18 cellular contexts compared by ENCODE assay signal in the genomic region with DNA sequence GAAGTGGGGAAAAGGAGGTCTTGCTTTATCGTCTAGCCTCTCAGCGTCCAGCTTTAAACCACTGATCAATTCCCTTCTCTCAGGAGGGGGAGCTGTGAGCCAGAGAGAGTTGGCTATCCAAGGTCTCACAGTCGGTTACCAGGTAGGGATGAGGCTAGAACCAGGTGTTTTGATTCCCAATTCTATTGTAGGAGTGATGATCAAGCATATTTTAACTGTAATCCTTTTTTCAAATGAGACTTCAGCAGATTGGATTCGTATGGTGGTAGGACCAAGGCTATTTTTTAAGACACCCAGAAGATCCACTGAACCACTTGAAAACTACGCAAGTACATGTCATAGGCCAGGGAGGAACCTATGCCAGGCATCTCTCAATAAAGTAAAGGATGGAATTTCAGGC. TPM values are rescaled to one million over a fixed set of nuclear protein-coding genes. Genes with fewer than 3 reads are reported as not detected.
DNase-seq lines count a peak whose midpoint lies in the region; ATAC-seq, FAIRE-seq and TF ChIP-seq lines count a peak whose summit lies in the region.
"Had no signal": no experiment of that assay in that cellular context is flagged by ENCODE, and none has a peak within 500 bp of the region (broad histone marks: within the 10 kb centered on the region; RNA-seq: fewer than 3 reads in every experiment).

No MANE protein-coding gene starts in this region.

- intact Hi-C loops in K562 (cut with micrococcal nuclease): no loop called here
- intact Hi-C loops in sigmoid colon (cut with DNase I): no loop called here
- intact Hi-C loops in natural killer cell (cut with micrococcal nuclease): no loop called here

- H2AFZ ChIP-seq in K562 (ENCODE audit: low read depth, low read length): no peak overlapping the region
- H2AFZ ChIP-seq: GM23248 had no signal

- H3K9ac ChIP-seq in K562 (ENCODE audit: insufficient read depth in 1 of 2, low read depth in 2 of 2, low read length in 2 of 2): no peak overlapping the region
- H3K9ac ChIP-seq: GM23248 had no signal

- no TSS peak for BruUV-seq in K562 (replicated peaks; lab: Mats Ljungman, UMichigan)

- no peak for DNase-seq in A549 (ENCODE audit: low read depth in 1 of 2, low spot score in 1 of 2)
- DNase-seq in K562 (ENCODE audit: extremely low read depth in 1 of 4, low spot score in 3 of 4): no peak
- DNase-seq in sigmoid colon: no peak
- DNase-seq in natural killer cell: no peak
- no peak for DNase-seq in D341Med (ENCODE audit: low spot score)
- DNase-seq in NCI-H345 (lab: John Stamatoyannopoulos, UW): no peak
- DNase-seq in stimulated activated effector memory CD8-positive, alpha-beta T cell treated with anti-CD3 and anti-CD28 coated beads, Interleukin-12 subunit alpha, Interleukin-12 subunit beta, amount 100 ng/mL, for 72 hours (ENCODE audit: low spot score in 2 of 2): no peak
- DNase-seq: C1 segment of cervical spinal cord; Calu3; CD4-positive, alpha-beta T cell; DMS79; GM23248 had no signal

- no peaks in the 10 kb centered on the region for H3K9me1 ChIP-seq in K562 (ENCODE audit: control insufficient read depth, insufficient read depth, low read length)

- H3K27me3 Mint-ChIP-seq in natural killer cell (ENCODE audit: low read depth in 2 of 2): no peaks in the 10 kb centered on the region
- H3K27me3 Mint-ChIP-seq: CD4-positive, alpha-beta T cell had no signal

- in situ Hi-C loops in K562 (cut with MboI): no loop called here

- H3K9me3 Mint-ChIP-seq in natural killer cell: no peaks in the 10 kb centered on the region
- no peaks in the 10 kb centered on the region for H3K9me3 Mint-ChIP-seq in stimulated activated effector memory CD8-positive, alpha-beta T cell treated with anti-CD3 and anti-CD28 coated beads, Interleukin-12 subunit alpha, Interleukin-12 subunit beta, amount 100 ng/mL, for 72 hours
- H3K9me3 Mint-ChIP-seq: CD4-positive, alpha-beta T cell had no signal

- no peaks in the 10 kb centered on the region for H4K20me1 ChIP-seq in K562 (replicated peaks; ENCODE audit: control insufficient read depth, insufficient read depth, low read length)

- no peaks in the 10 kb centered on the region for H3K4me1 ChIP-seq in A549
- peaks cover 0 to 2% of the 10 kb centered on the region in 2 experiments; a peak in 1 of 5 replicates for H3K4me1 ChIP-seq in K562 (replicated peaks in 1 of 2; ENCODE audit: control insufficient read depth in 2 of 2, insufficient read depth in 2 of 2, low read length in 2 of 2)
- H3K4me1 ChIP-seq in sigmoid colon: peaks cover 0 to 52% (median 43%) of the 10 kb centered on the region in 4 donors

- WGBS in A549 (ENCODE audit: missing lambda C conversion rate): 90% methylated on average over 5 of the region's 5 CpGs
- WGBS in K562 (ENCODE audit: insufficient coverage, low coverage, missing lambda C conversion rate): 77% methylated on average over 5 of the region's 5 CpGs
- whole genome bisulfite sequencing in sigmoid colon, 2 donors: 74 to 83% methylated on average over 5 of the region's 5 CpGs

- CTCF ChIA-PET in A549 (lab: Yijun Ruan, JAX): no interaction called here
- CTCF ChIA-PET in K562 (lab: Yijun Ruan, JAX; ENCODE audit: low intra/inter-chr PET ratio): no interaction called here

- no peaks in the 10 kb centered on the region for H3K36me3 Mint-ChIP-seq in natural killer cell
- no peaks in the 10 kb centered on the region for H3K36me3 Mint-ChIP-seq in stimulated activated effector memory CD8-positive, alpha-beta T cell treated with anti-CD3 and anti-CD28 coated beads, Interleukin-12 subunit alpha, Interleukin-12 subunit beta, amount 100 ng/mL, for 72 hours

- H3K27ac ChIP-seq in 22Rv1: peak overlapping the region; percentile 93
- H3K27ac ChIP-seq in A549: no peak overlapping the region
- H3K27ac ChIP-seq in K562 (ENCODE audit: extremely low read depth, low read depth, low read length): no peak overlapping the region
- H3K27ac ChIP-seq in sigmoid colon: peak overlapping the region; percentile 78 to 85 (median 83)
- H3K27ac ChIP-seq: GM23248 had no signal

- no peak overlapping the region for H3K4me3 ChIP-seq in A549
- no peak overlapping the region for H3K4me3 ChIP-seq in K562
- no peak overlapping the region for H3K4me3 ChIP-seq in sigmoid colon
- H3K4me3 ChIP-seq: GM12878, GM23248 had no signal

- no peaks in the 10 kb centered on the region for H3K9me3 ChIP-seq in A549
- H3K9me3 ChIP-seq in K562 (replicated peaks; ENCODE audit: control insufficient read depth, insufficient read depth, low read depth, low read length): no peaks in the 10 kb centered on the region
- no peaks in the 10 kb centered on the region for H3K9me3 ChIP-seq in sigmoid colon

- no peak overlapping the region for H3K4me2 ChIP-seq in A549
- H3K4me2 ChIP-seq in K562 (ENCODE audit: insufficient read depth, low read length): no peak overlapping the region

- H3K27me3 ChIP-seq in K562 (ENCODE audit: control insufficient read depth in 2 of 2, insufficient read depth in 2 of 2, low read length in 2 of 2): no peaks in the 10 kb centered on the region
- H3K27me3 ChIP-seq in sigmoid colon: no peaks in the 10 kb centered on the region

- no peaks in the 10 kb centered on the region for H3K4me1 Mint-ChIP-seq in natural killer cell
- H3K4me1 Mint-ChIP-seq in stimulated activated effector memory CD8-positive, alpha-beta T cell treated with anti-CD3 and anti-CD28 coated beads, Interleukin-12 subunit alpha, Interleukin-12 subunit beta, amount 100 ng/mL, for 72 hours: no peaks in the 10 kb centered on the region

- H3K27ac Mint-ChIP-seq in natural killer cell: no peak overlapping the region
- no peak overlapping the region for H3K27ac Mint-ChIP-seq in stimulated activated effector memory CD8-positive, alpha-beta T cell treated with anti-CD3 and anti-CD28 coated beads, Interleukin-12 subunit alpha, Interleukin-12 subunit beta, amount 100 ng/mL, for 72 hours
- H3K27ac Mint-ChIP-seq: CD4-positive, alpha-beta T cell had no signal

- ATAC-seq in A549: no peak
- ATAC-seq in K562: no peak
- ATAC-seq in natural killer cell: no peak
- ATAC-seq in stimulated activated effector memory CD8-positive, alpha-beta T cell treated with anti-CD3 and anti-CD28 coated beads, Interleukin-12 subunit alpha, Interleukin-12 subunit beta, amount 100 ng/mL, for 72 hours: no peak
- ATAC-seq: GM12878, HCT116 had no signal

- TF ChIP-seq CTCF in 22Rv1 (IDR thresholded peaks at IDR 0.05) (no peak; the same call in 1 of the 2 replicates), A549 (IDR thresholded peaks at IDR 0.05) (no peak), K562 (IDR thresholded peaks at IDR 0.05 in 2 of 3, conservative IDR thresholded peaks at IDR 0.05 in 1 of 3; ENCODE audit: insufficient read depth in 2 of 3, low read depth in 1 of 3, low read length in 3 of 3) (no peak), sigmoid colon (IDR thresholded peaks at IDR 0.05) (no peak), natural killer cell (IDR thresholded peaks at IDR 0.05) (no peak)

- H3K36me3 ChIP-seq in K562 (ENCODE audit: control insufficient read depth, insufficient read depth, low read length): peaks cover 79% of the 10 kb centered on the region
- peaks cover 0 to 27% (median 13%) of the 10 kb centered on the region in 4 donors for H3K36me3 ChIP-seq in sigmoid colon

- no peak for FAIRE-seq in A549 (lab: Jason Lieb, UNC)
- FAIRE-seq in K562 (lab: Jason Lieb, UNC): no peak
- FAIRE-seq: GM12878, GM18507, H54, HTR-8/SVneo had no signal

- no peak overlapping the region for H3K4me3 Mint-ChIP-seq in natural killer cell
- H3K4me3 Mint-ChIP-seq in stimulated activated effector memory CD8-positive, alpha-beta T cell treated with anti-CD3 and anti-CD28 coated beads, Interleukin-12 subunit alpha, Interleukin-12 subunit beta, amount 100 ng/mL, for 72 hours: no peak overlapping the region
- H3K4me3 Mint-ChIP-seq: CD4-positive, alpha-beta T cell had no signal

- TF ChIP-seq POLR2A in A549 (IDR thresholded peaks at IDR 0.05; ENCODE audit: low read length) (no peak), K562 (conservative IDR thresholded peaks at IDR 0.05) (no peak), sigmoid colon (IDR thresholded peaks at IDR 0.05) (no peak)

- POLR2A ChIA-PET in A549 (lab: Yijun Ruan, JAX): no interaction called here
- POLR2A ChIA-PET in K562 (lab: Yijun Ruan, JAX): no interaction called here

- no peak for TF ChIP-seq RAD21 in A549 (conservative IDR thresholded peaks at IDR 0.05 in 1 of 2, IDR thresholded peaks at IDR 0.05 in 1 of 2)
- TF ChIP-seq RAD21 in K562 (CRISPR knock-in tag; conservative IDR thresholded peaks at IDR 0.05 in 1 of 2, IDR thresholded peaks at IDR 0.05 in 1 of 2): no peak

- peaks cover 29% of the 10 kb centered on the region for H3K79me2 ChIP-seq in K562 (ENCODE audit: control insufficient read depth, insufficient read depth, low read length)

- no peak for TF ChIP-seq EP300 in A549 (IDR thresholded peaks at IDR 0.05)
- TF ChIP-seq EP300 in K562 (IDR thresholded peaks at IDR 0.05; ENCODE audit: low read length): no peak
- no peak for TF ChIP-seq EP300 in sigmoid colon (IDR thresholded peaks at IDR 0.05)

RNA-seq across cellular contexts. Expression of a gene that starts 8.4 kb away (rescaled TPM):
- polyA plus RNA-seq in A549 (2011; rRNA removed): 1.8 and 2.9 TPM in 2 replicates
- polyA plus RNA-seq in A549 (2012; cell fraction: cytosol; rRNA removed): 1.9 and 2.1 TPM in 2 replicates
- polyA plus RNA-seq in A549 (2012; cell fraction: nucleus; rRNA removed): 3.3 and 4.5 TPM in 2 replicates
- 3.6 TPM in 3 replicates for polyA plus RNA-seq in A549 (2017; fragmentation: RNase III; extraction: RNeasy Plus Mini Kit Qiagen cat#74134 plus additional on column Dnase treatment)
- polyA minus RNA-seq in A549 (2011; rRNA and poly(A)+ RNA removed): 4.3 and 4.7 TPM in 2 replicates
- total RNA-seq in K562 (2011; cell fraction: chromatin; rRNA removed; ENCODE audit: low replicate concordance): 30.4 and 31.9 TPM in 2 replicates
- 15.9 and 17.5 TPM in 2 replicates for total RNA-seq in K562 (2011; cell fraction: nucleolus; rRNA removed)
- 20.6 and 29.6 TPM in 2 replicates for total RNA-seq in K562 (2011; cell fraction: nucleoplasm; rRNA removed)
- 11.0 and 13.0 TPM in 2 replicates for total RNA-seq in K562 (2014; rRNA removed)
- 9.9 and 11.9 TPM in 2 replicates for total RNA-seq in K562 (2014; rRNA removed; fragmentation: Illumina TruSeq; extraction: Trizol)
- 14.1 and 14.4 TPM in 2 replicates for total RNA-seq in K562 (2015; rRNA removed; fragmentation: Illumina TruSeq; extraction: Trizol)
- 12.6 and 13.1 TPM in 2 replicates for total RNA-seq in K562 (2021)
- 4.9 and 8.1 TPM in 2 replicates for polyA plus RNA-seq in K562 (2011; rRNA removed)
- polyA plus RNA-seq in K562 (2011; cell fraction: cytosol; rRNA removed): 3.5 and 6.6 TPM in 2 replicates
- polyA plus RNA-seq in K562 (2011; cell fraction: nucleus; rRNA removed): 14.3 and 27.5 TPM in 2 replicates
- 8.7 and 10.6 TPM in 2 replicates for polyA plus RNA-seq in K562 (2012)
- polyA plus RNA-seq in K562 (2014; fragmentation: Illumina TruSeq; extraction: Trizol): 13.6 and 16.7 TPM in 2 replicates
- polyA plus RNA-seq in K562 (2014; fragmentation: Nextera tagmentation; extraction: Ambion mirVana): 1 to 10 TPM; 2.1 to 2.3 TPM
- polyA plus RNA-seq in K562 (2014; rRNA removed): 9.7 and 10.0 TPM in 2 replicates
- 8.8 and 10.5 TPM in 2 replicates for polyA minus RNA-seq in K562 (2011; rRNA and poly(A)+ RNA removed)
- polyA minus RNA-seq in K562 (2011; cell fraction: cytosol; rRNA and poly(A)+ RNA removed): 4.8 and 6.0 TPM in 2 replicates
- 21.9 and 22.3 TPM in 2 replicates for polyA minus RNA-seq in K562 (2011; cell fraction: nucleus; rRNA and poly(A)+ RNA removed)
- 10 to 100 TPM in 2 of 4 donors, 1 to 10 TPM in 2; 9.4 to 26.3 (median 16.0) TPM for total RNA-seq in sigmoid colon
- polyA plus RNA-seq in sigmoid colon: 1 to 10 TPM; 1.2 to 2.3 (median 1.8) TPM
- total RNA-seq in natural killer cell: 1 to 10 TPM; 1.1 to 1.7 (median 1.1) TPM

RNA-seq across cellular contexts. Expression of a gene that starts 27.6 kb away (rescaled TPM):
- not detected in 2 replicates for polyA plus RNA-seq in A549 (2011; rRNA removed)
- not detected in 2 replicates for polyA plus RNA-seq in A549 (2012; cell fraction: cytosol; rRNA removed)
- not detected in 2 replicates for polyA plus RNA-seq in A549 (2012; cell fraction: nucleus; rRNA removed)
- polyA plus RNA-seq in A549 (2017; fragmentation: RNase III; extraction: RNeasy Plus Mini Kit Qiagen cat#74134 plus additional on column Dnase treatment): 0.03 TPM in 1 of 3 replicates, not detected in the others
- polyA minus RNA-seq in A549 (2011; rRNA and poly(A)+ RNA removed): not detected in 2 replicates
- not detected in 2 replicates for total RNA-seq in K562 (2011; cell fraction: chromatin; rRNA removed; ENCODE audit: low replicate concordance)
- not detected in 2 replicates for total RNA-seq in K562 (2011; cell fraction: nucleolus; rRNA removed)
- not detected in 2 replicates for total RNA-seq in K562 (2011; cell fraction: nucleoplasm; rRNA removed)
- not detected in 2 replicates for total RNA-seq in K562 (2014; rRNA removed)
- total RNA-seq in K562 (2014; rRNA removed; fragmentation: Illumina TruSeq; extraction: Trizol): not detected in 2 replicates
- total RNA-seq in K562 (2015; rRNA removed; fragmentation: Illumina TruSeq; extraction: Trizol): 0.04 TPM in 1 of 2 replicates, not detected in the other
- 0.11 and 0.27 TPM in 2 replicates for total RNA-seq in K562 (2021)
- polyA plus RNA-seq in K562 (2011; rRNA removed): not detected in 2 replicates
- polyA plus RNA-seq in K562 (2011; cell fraction: cytosol; rRNA removed): not detected in 2 replicates
- polyA plus RNA-seq in K562 (2011; cell fraction: nucleus; rRNA removed): not detected in 2 replicates
- polyA plus RNA-seq in K562 (2012): 0.05 TPM in 1 of 2 replicates, not detected in the other
- polyA plus RNA-seq in K562 (2014; fragmentation: Illumina TruSeq; extraction: Trizol): not detected in 2 replicates
- polyA plus RNA-seq in K562 (2014; fragmentation: Nextera tagmentation; extraction: Ambion mirVana): not detected
- polyA plus RNA-seq in K562 (2014; rRNA removed): not detected in 2 replicates
- not detected in 2 replicates for polyA minus RNA-seq in K562 (2011; rRNA and poly(A)+ RNA removed)
- polyA minus RNA-seq in K562 (2011; cell fraction: cytosol; rRNA and poly(A)+ RNA removed): not detected in 2 replicates
- not detected in 2 replicates for polyA minus RNA-seq in K562 (2011; cell fraction: nucleus; rRNA and poly(A)+ RNA removed)
- total RNA-seq in sigmoid colon: 10 to 100 TPM in 3 of 4 donors, 1 to 10 TPM in 1; 5.9 to 39.6 (median 21.9) TPM
- polyA plus RNA-seq in sigmoid colon: 1 to 10 TPM; 3.7 to 9.6 (median 4.1) TPM
- 1 to 10 TPM in 1 of 3 donors, under 1 TPM in 1, not detected in 1; 0.56 to 1.0 TPM for total RNA-seq in natural killer cell
- total RNA-seq: Calu3, GM23248 had no signal

Comparison
In these comparisons a context has a peak if more than half of its experiments do, and no peak if none do; other contexts are left out.
1. H3K27ac ChIP-seq: peak in 22Rv1 (single experiment) and sigmoid colon (4 of 4); none in A549 (0 of 2) and K562 (single experiment).